1 cellular context compared by ENCODE assay signal in the genomic region with DNA sequence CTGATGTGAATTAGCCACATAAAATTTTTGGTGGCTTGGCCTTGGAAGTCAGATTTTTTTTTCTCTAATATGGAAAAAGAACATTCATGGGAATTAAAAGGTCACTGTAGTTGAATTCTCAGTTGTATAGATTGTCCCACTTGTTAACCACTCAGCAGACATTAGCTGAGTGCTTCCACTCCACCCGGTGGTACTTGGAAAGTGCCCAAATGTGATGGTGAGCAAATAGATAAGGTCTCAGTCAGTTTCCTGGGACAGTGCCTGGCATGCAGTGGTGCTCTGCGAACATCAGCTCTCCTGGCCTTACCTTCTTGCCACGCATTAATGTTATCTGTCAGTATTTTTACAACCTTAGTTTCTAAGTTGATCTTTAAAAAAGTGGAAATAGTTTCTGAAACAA.
TF ChIP-seq lines count a peak whose summit lies in the region.

No MANE protein-coding gene starts in this region.

TF ChIP-seq in H1, 55 proteins besides CTCF, POLR2A, EP300 and RAD21:
- TF ChIP-seq SIRT6 (IDR thresholded peaks at IDR 0.05; ENCODE audit: low read length) (no peak), GTF2F1 (IDR thresholded peaks at IDR 0.05; ENCODE audit: borderline replicate concordance, low read depth, low read length) (no peak), E2F6 (IDR thresholded peaks at IDR 0.05) (no peak), ATF3 (IDR thresholded peaks at IDR 0.05; ENCODE audit: insufficient read depth, low read depth, low read length) (no peak), ASH2L (IDR thresholded peaks at IDR 0.05; ENCODE audit: low read length) (no peak), BRCA1 (IDR thresholded peaks at IDR 0.05; ENCODE audit: low read depth, low read length) (no peak), TEAD4 (IDR thresholded peaks at IDR 0.05; ENCODE audit: low read depth, low read length) (no peak), JUN (IDR thresholded peaks at IDR 0.05; ENCODE audit: low read depth, low read length) (no peak), TAF7 (optimal IDR thresholded peaks at IDR 0.05; ENCODE audit: borderline replicate concordance, low read depth, low read length) (no peak), RBBP5 (IDR thresholded peaks at IDR 0.05; ENCODE audit: borderline replicate concordance, low read depth, low read length) (no peak), TAF1 (IDR thresholded peaks at IDR 0.05; ENCODE audit: low read depth, low read length) (no peak), SIX5 (IDR thresholded peaks at IDR 0.05; ENCODE audit: low read depth, low read length) (no peak), TCF12 (IDR thresholded peaks at IDR 0.05; ENCODE audit: low read depth, low read length) (no peak), SAP30 (IDR thresholded peaks at IDR 0.05; ENCODE audit: insufficient read depth, insufficient replicate concordance, low read length) (no peak), JUND (IDR thresholded peaks at IDR 0.05; ENCODE audit: low read length) (no peak), BCL11A (IDR thresholded peaks at IDR 0.05; ENCODE audit: low read depth in 2 of 2, low read length in 2 of 2) (no peak), POLR2AphosphoS5 (IDR thresholded peaks at IDR 0.05; ENCODE audit: low read depth, low read length) (no peak)
- TF ChIP-seq, protein P1, sequence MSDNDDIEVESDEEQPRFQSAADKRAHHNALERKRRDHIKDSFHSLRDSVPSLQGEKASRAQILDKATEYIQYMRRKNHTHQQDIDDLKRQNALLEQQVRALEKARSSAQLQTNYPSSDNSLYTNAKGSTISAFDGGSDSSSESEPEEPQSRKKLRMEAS (IDR thresholded peaks at IDR 0.05): no peak
- TF ChIP-seq, protein P2, sequence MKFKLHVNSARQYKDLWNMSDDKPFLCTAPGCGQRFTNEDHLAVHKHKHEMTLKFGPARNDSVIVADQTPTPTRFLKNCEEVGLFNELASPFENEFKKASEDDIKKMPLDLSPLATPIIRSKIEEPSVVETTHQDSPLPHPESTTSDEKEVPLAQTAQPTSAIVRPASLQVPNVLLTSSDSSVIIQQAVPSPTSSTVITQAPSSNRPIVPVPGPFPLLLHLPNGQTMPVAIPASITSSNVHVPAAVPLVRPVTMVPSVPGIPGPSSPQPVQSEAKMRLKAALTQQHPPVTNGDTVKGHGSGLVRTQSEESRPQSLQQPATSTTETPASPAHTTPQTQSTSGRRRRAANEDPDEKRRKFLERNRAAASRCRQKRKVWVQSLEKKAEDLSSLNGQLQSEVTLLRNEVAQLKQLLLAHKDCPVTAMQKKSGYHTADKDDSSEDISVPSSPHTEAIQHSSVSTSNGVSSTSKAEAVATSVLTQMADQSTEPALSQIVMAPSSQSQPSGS (IDR thresholded peaks at IDR 0.05; ENCODE audit: low read length): no peak
- TF ChIP-seq, protein P3, sequence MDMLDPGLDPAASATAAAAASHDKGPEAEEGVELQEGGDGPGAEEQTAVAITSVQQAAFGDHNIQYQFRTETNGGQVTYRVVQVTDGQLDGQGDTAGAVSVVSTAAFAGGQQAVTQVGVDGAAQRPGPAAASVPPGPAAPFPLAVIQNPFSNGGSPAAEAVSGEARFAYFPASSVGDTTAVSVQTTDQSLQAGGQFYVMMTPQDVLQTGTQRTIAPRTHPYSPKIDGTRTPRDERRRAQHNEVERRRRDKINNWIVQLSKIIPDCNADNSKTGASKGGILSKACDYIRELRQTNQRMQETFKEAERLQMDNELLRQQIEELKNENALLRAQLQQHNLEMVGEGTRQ (IDR thresholded peaks at IDR 0.05; ENCODE audit: low read length): no peak
